ENCODE assay signal across 8 cellular contexts in genomic region chr12:55742719-55743130, GRCh38. TPM values are rescaled to one million over a fixed set of nuclear protein-coding genes. Genes with fewer than 3 reads are reported as not detected.
DNase-seq lines count a peak whose midpoint lies in the region; ATAC-seq and TF ChIP-seq lines count a peak whose summit lies in the region.

Gene GDF11 (plus strand): TSS chr12:55743122. CDS start chr12:55743317, 195 bp downstream.

- H4K20me1 ChIP-seq in OCI-LY7 (ENCODE audit: insufficient read depth, low read length) = peaks cover 17% of the 10 kb centered on the region; the same call in 1 of the 2 replicates

- H3K27ac Mint-ChIP-seq in activated T-cell treated with anti-CD3 and anti-CD28 coated beads, Interleukin-2, amount 50 U/mL, for 24 hours = peak within 1 kb of the TSS; percentile 82
- peak within 1 kb of the TSS; percentile 78 for H3K27ac Mint-ChIP-seq in stimulated activated memory B cell treated with anti-CD40 and anti-IgM and Interleukin-4, amounts not matched to agents 10 μg/mL and 1 μg/mL and 100 μg/mL, for 72 hours

- peaks cover 37% of the 10 kb centered on the region for H3K4me1 Mint-ChIP-seq in activated T-cell treated with anti-CD3 and anti-CD28 coated beads, Interleukin-2, amount 50 U/mL, for 24 hours (ENCODE audit: low read depth)
- peaks cover 60% of the 10 kb centered on the region for H3K4me1 Mint-ChIP-seq in stimulated activated memory B cell treated with anti-CD40 and anti-IgM and Interleukin-4, amounts not matched to agents 10 μg/mL and 1 μg/mL and 100 μg/mL, for 72 hours

- in situ Hi-C loops in ACHN (cut with HindIII; ENCODE audit: low pct_ligation_motif_present, low pct_unique_long_range_greater_than_20kb, low sequenced_read_pairs) = no loop called here

- H3K4me2 ChIP-seq in OCI-LY7 (ENCODE audit: low read length) = peak within 1 kb of the TSS; percentile 100

- H3K27me3 ChIP-seq in esophagus squamous epithelium = peaks cover 0 to 16% (median 0%) of the 10 kb centered on the region in 4 donors
- H3K27me3 ChIP-seq in mucosa of stomach (ENCODE audit: control insufficient read depth, insufficient read depth, low read length) = peaks cover 21% of the 10 kb centered on the region

- peaks cover 12% of the 10 kb centered on the region; the same call in 1 of the 2 replicates for H3K36me3 ChIP-seq in OCI-LY7 (ENCODE audit: insufficient read depth, low read length)
- H3K36me3 ChIP-seq in esophagus squamous epithelium = no peaks in the 10 kb centered on the region
- H3K36me3 ChIP-seq in mucosa of stomach (ENCODE audit: control insufficient read depth, insufficient read depth, low read length) = no peaks in the 10 kb centered on the region

- no peaks in the 10 kb centered on the region for H3K9me3 Mint-ChIP-seq in activated T-cell treated with anti-CD3 and anti-CD28 coated beads, Interleukin-2, amount 50 U/mL, for 24 hours
- H3K9me3 Mint-ChIP-seq in stimulated activated memory B cell treated with anti-CD40 and anti-IgM and Interleukin-4, amounts not matched to agents 10 μg/mL and 1 μg/mL and 100 μg/mL, for 72 hours = no peaks in the 10 kb centered on the region

- H3K79me2 ChIP-seq in OCI-LY7 (ENCODE audit: insufficient read depth, low read depth, low read length) = peaks cover 18% of the 10 kb centered on the region; the same call in 1 of the 2 replicates

- TF ChIP-seq POLR2A in esophagus squamous epithelium (IDR thresholded peaks at IDR 0.05) = peak in 2 of 4 donors; percentile 16 to 65

- H3K27ac ChIP-seq in OCI-LY7 (ENCODE audit: low read depth, low read length, poor library complexity, severe bottlenecking) (peak within 1 kb of the TSS; percentile 6), esophagus squamous epithelium (peak within 1 kb of the TSS; percentile 18 to 89 (median 70))

- H3K4me1 ChIP-seq in OCI-LY7 (ENCODE audit: insufficient read depth, low read length, poor library complexity, severe bottlenecking) = peaks cover 44% of the 10 kb centered on the region
- peaks cover 22 to 50% (median 27%) of the 10 kb centered on the region in 3 donors for H3K4me1 ChIP-seq in esophagus squamous epithelium
- H3K4me1 ChIP-seq in mucosa of stomach (ENCODE audit: control insufficient read depth, insufficient read depth, low read length) = peaks cover 20% of the 10 kb centered on the region

- peak within 1 kb of the TSS; percentile 46 for H3K9ac ChIP-seq in mucosa of stomach (ENCODE audit: low read length)

- peak; percentile 42 for ATAC-seq in GM19035 (IDR thresholded peaks at IDR 0.05; ENCODE audit: unreplicated experiment)
- ATAC-seq in stimulated activated memory B cell treated with anti-CD40 and anti-IgM and Interleukin-4, amounts not matched to agents 10 μg/mL and 1 μg/mL and 100 μg/mL, for 72 hours = peak; percentile 57

- POLR2A ChIA-PET in OCI-LY7 (lab: Charles Lee) = interaction anchor here (1.1 to 3.7 kb wide), 2 partner anchors 53 to 185 kb away, joined by 3 to 12 read pairs; partner anchors contain the start of gene PYM1

- intact Hi-C loops in OCI-LY7 (cut with micrococcal nuclease; ENCODE audit: unreplicated experiment) = loop anchor here (1.0 kb wide), 1 partner anchor 55 kb away; no protein-coding TSS in a partner anchor
- intact Hi-C loops in esophagus squamous epithelium (cut with DNase I) = loop anchor here (5.0 kb wide), 1 partner anchor 200 kb away; no protein-coding TSS in a partner anchor

- CTCF ChIA-PET in OCI-LY7 (lab: Charles Lee; ENCODE audit: unreplicated experiment) = interaction anchor here (1.3 kb wide), 1 partner anchor 69 kb away, joined by 4 read pairs; no protein-coding TSS in a partner anchor

- peak within 1 kb of the TSS; percentile 89 for H3K4me3 Mint-ChIP-seq in activated T-cell treated with anti-CD3 and anti-CD28 coated beads, Interleukin-2, amount 50 U/mL, for 24 hours
- peak within 1 kb of the TSS; percentile 84 for H3K4me3 Mint-ChIP-seq in stimulated activated memory B cell treated with anti-CD40 and anti-IgM and Interleukin-4, amounts not matched to agents 10 μg/mL and 1 μg/mL and 100 μg/mL, for 72 hours

- H3K36me3 Mint-ChIP-seq in activated T-cell treated with anti-CD3 and anti-CD28 coated beads, Interleukin-2, amount 50 U/mL, for 24 hours (ENCODE audit: low read depth) = peaks cover 11% of the 10 kb centered on the region
- no peaks in the 10 kb centered on the region for H3K36me3 Mint-ChIP-seq in stimulated activated memory B cell treated with anti-CD40 and anti-IgM and Interleukin-4, amounts not matched to agents 10 μg/mL and 1 μg/mL and 100 μg/mL, for 72 hours

- no peaks in the 10 kb centered on the region for H3K9me2 ChIP-seq in OCI-LY7 (ENCODE audit: insufficient read depth, low read length)

- peak; percentile 89 for DNase-seq in ACHN
- DNase-seq in HuH-7 (ENCODE audit: low spot score) = peak; percentile 92
- DNase-seq in OCI-LY7 (ENCODE audit: low spot score) = peak; percentile 80
- peak; percentile 81 for DNase-seq in activated T-cell treated with anti-CD3 and anti-CD28 coated beads, Interleukin-2, amount 50 U/mL, for 24 hours
- no peak for DNase-seq in esophagus squamous epithelium (lab: John Stamatoyannopoulos, UW)

- TF ChIP-seq CTCF in OCI-LY7 (conservative IDR thresholded peaks at IDR 0.05; ENCODE audit: low read length) (0 out of 2 replicates have a peak, but pooled peaks have one; percentile 23), esophagus squamous epithelium (IDR thresholded peaks at IDR 0.05) (peak in 1 of 6 experiments; percentile 7)

- peak within 1 kb of the TSS; percentile 38; the same call in 1 of the 2 replicates for H2AFZ ChIP-seq in OCI-LY7 (ENCODE audit: low read length)

- H3K9me3 ChIP-seq in OCI-LY7 (ENCODE audit: low read length) (no peaks in the 10 kb centered on the region), esophagus squamous epithelium (no peaks in the 10 kb centered on the region), mucosa of stomach (ENCODE audit: control insufficient read depth, low read length) (no peaks in the 10 kb centered on the region)

- H3K4me3 ChIP-seq in OCI-LY7 (ENCODE audit: low read depth, low read length, poor library complexity, severe bottlenecking) = peak within 1 kb of the TSS; percentile 91
- peak within 1 kb of the TSS; percentile 36 to 82 (median 62) for H3K4me3 ChIP-seq in esophagus squamous epithelium
- H3K4me3 ChIP-seq in mucosa of stomach (ENCODE audit: low read length) = no peak within 1 kb of the TSS

- no peaks in the 10 kb centered on the region for H3K27me3 Mint-ChIP-seq in activated T-cell treated with anti-CD3 and anti-CD28 coated beads, Interleukin-2, amount 50 U/mL, for 24 hours
- no peaks in the 10 kb centered on the region for H3K27me3 Mint-ChIP-seq in stimulated activated memory B cell treated with anti-CD40 and anti-IgM and Interleukin-4, amounts not matched to agents 10 μg/mL and 1 μg/mL and 100 μg/mL, for 72 hours

- WGBS in esophagus squamous epithelium, 2 donors = 0% methylated on average over 5 to 10 of the region's 19 CpGs

- BruUV-seq in OCI-LY7 (replicated peaks; lab: Mats Ljungman, UMichigan) = no TSS peak

RNA-seq across cellular contexts. Expression of gene GDF11, which starts in this region (rescaled TPM):
- total RNA-seq in OCI-LY7 (2014; rRNA removed; shearing (Covaris generic)) = 4.5 and 5.2 TPM in 2 replicates
- total RNA-seq in OCI-LY7 (2022) = 18.0 and 19.9 TPM in 2 replicates
- total RNA-seq in esophagus squamous epithelium = 1 to 10 TPM in 3 of 4 donors, under 1 TPM in 1; 0.19 to 1.9 (median 1.5) TPM
